In the genomic region with DNA sequence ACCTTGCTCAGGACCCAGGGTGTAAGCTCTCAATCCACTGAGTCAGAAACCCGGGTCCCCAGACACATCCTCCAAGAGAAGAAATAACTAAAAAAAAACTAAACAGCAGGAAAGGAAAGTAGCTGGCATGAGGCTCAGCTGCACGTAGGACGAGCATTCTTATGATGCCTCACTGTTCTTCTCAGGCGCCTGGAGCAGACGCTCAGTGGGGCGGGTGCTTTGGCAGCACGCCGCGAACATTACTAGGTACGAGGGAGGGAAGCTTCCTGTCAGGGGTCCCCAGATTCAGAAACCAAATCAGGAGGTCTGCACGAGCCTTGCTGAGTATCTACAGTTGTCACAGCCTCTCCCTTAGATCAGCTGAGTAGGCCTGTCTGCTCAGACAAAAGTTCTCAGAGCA, we compare ENCODE assay signal across 20 cellular contexts.
DNase-seq lines count a peak whose midpoint lies in the region; ATAC-seq and TF ChIP-seq lines count a peak whose summit lies in the region.
"Had no signal": no experiment of that assay in that cellular context is flagged by ENCODE, and none has a peak within 500 bp of the region (broad histone marks: within the 10 kb centered on the region; RNA-seq: fewer than 3 reads in every experiment).

No MANE protein-coding gene starts in this region.

- POLR2A ChIA-PET in naive thymus-derived CD8-positive, alpha-beta T cell (lab: Charles Lee), result interaction anchor here (0.8 to 1.6 kb wide), 3 partner anchors 11 to 125 kb away, joined by 3 to 5 read pairs (median 4); no protein-coding TSS in a partner anchor

- peaks cover 22 to 61% (median 38%) of the 10 kb centered on the region in 4 donors for H3K4me1 Mint-ChIP-seq in CD4-positive, CD25-positive, alpha-beta regulatory T cell
- H3K4me1 Mint-ChIP-seq in activated T-helper 17 cell treated with anti-CD3 and anti-CD28 coated beads, Interleukin-2, amount 50 U/mL, for 72 hours, result peaks cover 39% of the 10 kb centered on the region
- H3K4me1 Mint-ChIP-seq in naive thymus-derived CD8-positive, alpha-beta T cell, result peaks cover 47 to 85% (median 70%) of the 10 kb centered on the region in 4 donors

- DNase-seq in CD4-positive, CD25-positive, alpha-beta regulatory T cell, result no peak
- DNase-seq in GM06990 (ENCODE audit: extremely low read depth, insufficient read length), result no peak
- peak in 2 of 10 donors; percentile 28 to 35 for DNase-seq in naive thymus-derived CD8-positive, alpha-beta T cell
- no peak for DNase-seq in NCI-H510A treated with DMSO at 0.1 percent for 48 hours (lab: John Stamatoyannopoulos, UW)
- DNase-seq in GM10266 (ENCODE audit: extremely low spot score), result no peak
- DNase-seq: activated CD4-positive, CD25-positive, alpha-beta regulatory T cell; activated T-cell treated with anti-CD3 and anti-CD28 coated beads for 4 hours; AML-193; amniotic stem cell; central memory CD4-positive, alpha-beta T cell; effector CD8-positive, alpha-beta T cell; left ventricle myocardium superior; NCI-H1105 treated with DMSO at 0.1 percent for 48 hours; NCI-H2107; NCI-H524 treated with DMSO at 0.1 percent for 48 hours; ovary; right lobe of liver had no signal

- H3K27ac Mint-ChIP-seq in CD4-positive, CD25-positive, alpha-beta regulatory T cell, result peak overlapping the region in 2 of 3 donors; percentile 48 to 71
- H3K27ac Mint-ChIP-seq in activated T-helper 17 cell treated with anti-CD3 and anti-CD28 coated beads, Interleukin-2, amount 50 U/mL, for 72 hours, result peak overlapping the region; percentile 73
- H3K27ac Mint-ChIP-seq in naive thymus-derived CD8-positive, alpha-beta T cell, result peak overlapping the region; percentile 74 to 95 (median 88)

- no peak overlapping the region for H3K27ac ChIP-seq in CD4-positive, CD25-positive, alpha-beta regulatory T cell (ENCODE audit: insufficient read depth, low read length, poor library complexity, severe bottlenecking)
- H3K27ac ChIP-seq: ovary, right lobe of liver had no signal

- peaks cover 33% of the 10 kb centered on the region for H3K4me1 ChIP-seq in CD4-positive, CD25-positive, alpha-beta regulatory T cell (ENCODE audit: control insufficient read depth, insufficient read depth, low read length, poor library complexity, severe bottlenecking)
- H3K4me1 ChIP-seq: right lobe of liver had no signal

- TF ChIP-seq CTCF in GM06990 (IDR thresholded peaks at IDR 0.05; ENCODE audit: insufficient read depth, low read length, poor library complexity, severe bottlenecking), result no peak
- TF ChIP-seq CTCF in GM10266 (IDR thresholded peaks at IDR 0.05; ENCODE audit: control insufficient read depth, insufficient read depth, low read depth, missing control alignments), result no peak

- H3K4me3 Mint-ChIP-seq in CD4-positive, CD25-positive, alpha-beta regulatory T cell, result peak overlapping the region in 1 of 4 donors; percentile 44
- no peak overlapping the region for H3K4me3 Mint-ChIP-seq in activated T-helper 17 cell treated with anti-CD3 and anti-CD28 coated beads, Interleukin-2, amount 50 U/mL, for 72 hours
- peak overlapping the region in 7 of 10 donors; percentile 7 to 62 (median 33) for H3K4me3 Mint-ChIP-seq in naive thymus-derived CD8-positive, alpha-beta T cell

- no peaks in the 10 kb centered on the region for H3K27me3 Mint-ChIP-seq in CD4-positive, CD25-positive, alpha-beta regulatory T cell
- no peaks in the 10 kb centered on the region for H3K27me3 Mint-ChIP-seq in activated T-helper 17 cell treated with anti-CD3 and anti-CD28 coated beads, Interleukin-2, amount 50 U/mL, for 72 hours
- H3K27me3 Mint-ChIP-seq in naive thymus-derived CD8-positive, alpha-beta T cell, result no peaks in the 10 kb centered on the region

- H3K9me3 ChIP-seq in CD4-positive, CD25-positive, alpha-beta regulatory T cell (ENCODE audit: control insufficient read depth in 2 of 2, low read length in 2 of 2), result no peaks in the 10 kb centered on the region
- H3K9me3 ChIP-seq: ovary, right lobe of liver had no signal

- H3K36me3 Mint-ChIP-seq in CD4-positive, CD25-positive, alpha-beta regulatory T cell, result peaks cover 45% of the 10 kb centered on the region
- peaks cover 100% of the 10 kb centered on the region for H3K36me3 Mint-ChIP-seq in activated T-helper 17 cell treated with anti-CD3 and anti-CD28 coated beads, Interleukin-2, amount 50 U/mL, for 72 hours (ENCODE audit: low read depth)
- peaks cover 5 to 92% (median 18%) of the 10 kb centered on the region in 3 donors for H3K36me3 Mint-ChIP-seq in naive thymus-derived CD8-positive, alpha-beta T cell

- H3K9me3 Mint-ChIP-seq in CD4-positive, CD25-positive, alpha-beta regulatory T cell, result peaks cover 0 to 5% (median 3%) of the 10 kb centered on the region in 7 donors
- no peaks in the 10 kb centered on the region for H3K9me3 Mint-ChIP-seq in activated T-helper 17 cell treated with anti-CD3 and anti-CD28 coated beads, Interleukin-2, amount 50 U/mL, for 72 hours
- peaks cover 0 to 8% (median 4%) of the 10 kb centered on the region in 9 donors for H3K9me3 Mint-ChIP-seq in naive thymus-derived CD8-positive, alpha-beta T cell

- H3K36me3 ChIP-seq in CD4-positive, CD25-positive, alpha-beta regulatory T cell (ENCODE audit: control insufficient read depth, insufficient read depth, low read length), result peaks cover 73% of the 10 kb centered on the region
- peaks cover 14% of the 10 kb centered on the region for H3K36me3 ChIP-seq in GM06990 (ENCODE audit: control insufficient read depth, insufficient read depth, low read length)
- H3K36me3 ChIP-seq: ovary, right lobe of liver had no signal

- no peak for ATAC-seq in CD4-positive, CD25-positive, alpha-beta regulatory T cell (ENCODE audit: low read depth in 2 of 2)
- no peak for ATAC-seq in activated T-helper 17 cell treated with anti-CD3 and anti-CD28 coated beads, Interleukin-2, amount 50 U/mL, for 72 hours (replicated peaks)
- peak; percentile 20 to 34 for ATAC-seq in naive thymus-derived CD8-positive, alpha-beta T cell
- no peak for ATAC-seq in SK-N-SH treated with all-trans-retinoic acid at 6 μM for 48 hours
- ATAC-seq: left ventricle myocardium superior, right lobe of liver, Right ventricle myocardium inferior had no signal

- H3K4me3 ChIP-seq in CD4-positive, CD25-positive, alpha-beta regulatory T cell (ENCODE audit: low read depth, low read length), result no peak overlapping the region
- peak overlapping the region; percentile 85 for H3K4me3 ChIP-seq in GM06990 (replicated peaks; ENCODE audit: low read depth, low read length)
- H3K4me3 ChIP-seq: ovary, right lobe of liver had no signal

- H3K27me3 ChIP-seq in CD4-positive, CD25-positive, alpha-beta regulatory T cell (ENCODE audit: control insufficient read depth, insufficient read depth, low read length), result no peaks in the 10 kb centered on the region
- no peaks in the 10 kb centered on the region for H3K27me3 ChIP-seq in GM06990 (replicated peaks; ENCODE audit: control insufficient read depth, insufficient read depth, low read length)
- H3K27me3 ChIP-seq: ovary, right lobe of liver had no signal

TF ChIP-seq in SK-N-SH treated with all-trans-retinoic acid at 6 μM for 48 hours, 23 proteins besides CTCF, POLR2A, EP300 and RAD21 (continues in another document):
- no peak for TF ChIP-seq ZFP30 (CRISPR knock-in tag; IDR thresholded peaks at IDR 0.05)
- no peak for TF ChIP-seq ZNF565 (CRISPR knock-in tag; conservative IDR thresholded peaks at IDR 0.05; ENCODE audit: low read depth)
- TF ChIP-seq, protein P1, sequence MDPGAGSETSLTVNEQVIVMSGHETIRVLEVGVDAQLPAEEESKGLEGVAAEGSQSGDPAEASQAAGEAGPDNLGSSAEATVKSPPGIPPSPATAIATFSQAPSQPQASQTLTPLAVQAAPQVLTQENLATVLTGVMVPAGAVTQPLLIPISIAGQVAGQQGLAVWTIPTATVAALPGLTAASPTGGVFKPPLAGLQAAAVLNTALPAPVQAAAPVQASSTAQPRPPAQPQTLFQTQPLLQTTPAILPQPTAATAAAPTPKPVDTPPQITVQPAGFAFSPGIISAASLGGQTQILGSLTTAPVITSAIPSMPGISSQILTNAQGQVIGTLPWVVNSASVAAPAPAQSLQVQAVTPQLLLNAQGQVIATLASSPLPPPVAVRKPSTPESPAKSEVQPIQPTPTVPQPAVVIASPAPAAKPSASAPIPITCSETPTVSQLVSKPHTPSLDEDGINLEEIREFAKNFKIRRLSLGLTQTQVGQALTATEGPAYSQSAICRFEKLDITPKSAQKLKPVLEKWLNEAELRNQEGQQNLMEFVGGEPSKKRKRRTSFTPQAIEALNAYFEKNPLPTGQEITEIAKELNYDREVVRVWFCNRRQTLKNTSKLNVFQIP (CRISPR knock-in tag; IDR thresholded peaks at IDR 0.05; ENCODE audit: borderline replicate concordance, low read depth), result no peak
- TF ChIP-seq ZFP3 (CRISPR knock-in tag; IDR thresholded peaks at IDR 0.05), result no peak
- TF ChIP-seq OSR1 (CRISPR knock-in tag; IDR thresholded peaks at IDR 0.05), result no peak
- TF ChIP-seq TCF4 (CRISPR knock-in tag; IDR thresholded peaks at IDR 0.05; ENCODE audit: borderline replicate concordance), result no peak
- no peak for TF ChIP-seq GLIS3 (CRISPR knock-in tag; IDR thresholded peaks at IDR 0.05)
- no peak for TF ChIP-seq BACH2 (CRISPR knock-in tag; IDR thresholded peaks at IDR 0.05; ENCODE audit: borderline replicate concordance)
- TF ChIP-seq, protein P2, sequence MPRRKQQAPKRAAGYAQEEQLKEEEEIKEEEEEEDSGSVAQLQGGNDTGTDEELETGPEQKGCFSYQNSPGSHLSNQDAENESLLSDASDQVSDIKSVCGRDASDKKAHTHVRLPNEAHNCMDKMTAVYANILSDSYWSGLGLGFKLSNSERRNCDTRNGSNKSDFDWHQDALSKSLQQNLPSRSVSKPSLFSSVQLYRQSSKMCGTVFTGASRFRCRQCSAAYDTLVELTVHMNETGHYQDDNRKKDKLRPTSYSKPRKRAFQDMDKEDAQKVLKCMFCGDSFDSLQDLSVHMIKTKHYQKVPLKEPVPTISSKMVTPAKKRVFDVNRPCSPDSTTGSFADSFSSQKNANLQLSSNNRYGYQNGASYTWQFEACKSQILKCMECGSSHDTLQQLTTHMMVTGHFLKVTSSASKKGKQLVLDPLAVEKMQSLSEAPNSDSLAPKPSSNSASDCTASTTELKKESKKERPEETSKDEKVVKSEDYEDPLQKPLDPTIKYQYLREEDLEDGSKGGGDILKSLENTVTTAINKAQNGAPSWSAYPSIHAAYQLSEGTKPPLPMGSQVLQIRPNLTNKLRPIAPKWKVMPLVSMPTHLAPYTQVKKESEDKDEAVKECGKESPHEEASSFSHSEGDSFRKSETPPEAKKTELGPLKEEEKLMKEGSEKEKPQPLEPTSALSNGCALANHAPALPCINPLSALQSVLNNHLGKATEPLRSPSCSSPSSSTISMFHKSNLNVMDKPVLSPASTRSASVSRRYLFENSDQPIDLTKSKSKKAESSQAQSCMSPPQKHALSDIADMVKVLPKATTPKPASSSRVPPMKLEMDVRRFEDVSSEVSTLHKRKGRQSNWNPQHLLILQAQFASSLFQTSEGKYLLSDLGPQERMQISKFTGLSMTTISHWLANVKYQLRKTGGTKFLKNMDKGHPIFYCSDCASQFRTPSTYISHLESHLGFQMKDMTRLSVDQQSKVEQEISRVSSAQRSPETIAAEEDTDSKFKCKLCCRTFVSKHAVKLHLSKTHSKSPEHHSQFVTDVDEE (CRISPR knock-in tag; IDR thresholded peaks at IDR 0.05), result no peak
- no peak for TF ChIP-seq ESRRG (CRISPR knock-in tag; IDR thresholded peaks at IDR 0.05)
- no peak for TF ChIP-seq PPARA (CRISPR knock-in tag; IDR thresholded peaks at IDR 0.05; ENCODE audit: borderline replicate concordance)
- TF ChIP-seq ZNF70 (CRISPR knock-in tag; IDR thresholded peaks at IDR 0.05), result no peak

Comparison
In these comparisons a context has a peak if more than half of its experiments do, and no peak if none do; other contexts are left out.
1. ATAC-seq: peak in naive thymus-derived CD8-positive, alpha-beta T cell (2 of 2); none in CD4-positive, CD25-positive, alpha-beta regulatory T cell (0 of 2), activated T-helper 17 cell treated with anti-CD3 and anti-CD28 coated beads, Interleukin-2, amount 50 U/mL, for 72 hours (single experiment) and SK-N-SH treated with all-trans-retinoic acid at 6 μM for 48 hours (single experiment).
2. Peak in every context shown above with its lines, with median percentiles within 50 percentile points of each other: H3K27ac Mint-ChIP-seq.